Comparison of ENCODE assay signal across 20 cellular contexts in genomic region chr7:111011500-111011899, GRCh38.
DNase-seq lines count a peak whose midpoint lies in the region; ATAC-seq and TF ChIP-seq lines count a peak whose summit lies in the region.
"Had no signal": no experiment of that assay in that cellular context is flagged by ENCODE, and none has a peak within 500 bp of the region (broad histone marks: within the 10 kb centered on the region; RNA-seq: fewer than 3 reads in every experiment).

No MANE protein-coding gene starts in this region.

- POLR2A ChIA-PET in CD4-positive, alpha-beta memory T cell (lab: Charles Lee; ENCODE audit: partially characterized antibody): interaction anchor here (0.8 to 2.5 kb wide), 5 partner anchors 14 to 72 kb away, joined by 3 to 11 read pairs (median 6); no protein-coding TSS in a partner anchor

- H3K27ac Mint-ChIP-seq in CD4-positive, alpha-beta memory T cell: peak overlapping the region; percentile 24 to 91 (median 79)
- peak overlapping the region; percentile 89 for H3K27ac Mint-ChIP-seq in T-helper 1 cell treated with Interleukin-12 subunit alpha and Interleukin-12 subunit beta and Interleukin-4 antibody, amounts not matched to agents 30 μg/mL and 1 μg/mL, for 36 hours

- TF ChIP-seq CTCF in brain microvascular endothelial cell (IDR thresholded peaks at IDR 0.05; ENCODE audit: low read depth, low read length, missing control alignments): no peak

- H3K4me3 Mint-ChIP-seq in CD4-positive, alpha-beta memory T cell: peak overlapping the region; percentile 12 to 76 (median 48)
- H3K4me3 Mint-ChIP-seq in T-helper 1 cell treated with Interleukin-12 subunit alpha and Interleukin-12 subunit beta and Interleukin-4 antibody, amounts not matched to agents 30 μg/mL and 1 μg/mL, for 36 hours: peak overlapping the region; percentile 78

- H3K27me3 ChIP-seq in CD4-positive, alpha-beta memory T cell (ENCODE audit: insufficient read depth, low read length): no peaks in the 10 kb centered on the region
- H3K27me3 ChIP-seq in brain microvascular endothelial cell (replicated peaks): no peaks in the 10 kb centered on the region
- H3K27me3 ChIP-seq: transverse colon had no signal

- no peaks in the 10 kb centered on the region for H3K9me3 Mint-ChIP-seq in CD4-positive, alpha-beta memory T cell
- H3K9me3 Mint-ChIP-seq in T-helper 1 cell treated with Interleukin-12 subunit alpha and Interleukin-12 subunit beta and Interleukin-4 antibody, amounts not matched to agents 30 μg/mL and 1 μg/mL, for 36 hours: no peaks in the 10 kb centered on the region

- no peaks in the 10 kb centered on the region for H3K9me3 ChIP-seq in CD4-positive, alpha-beta memory T cell (ENCODE audit: control insufficient read depth in 1 of 2, low read length in 2 of 2)
- H3K9me3 ChIP-seq: transverse colon had no signal

- DNase-seq in activated CD4-positive, CD25-positive, alpha-beta regulatory T cell (lab: John Stamatoyannopoulos, UW): no peak
- DNase-seq in CD4-positive, alpha-beta memory T cell: no peak
- DNase-seq in brain microvascular endothelial cell (peak; percentile 16), AG20443 (ENCODE audit: low spot score) (no peak)
- DNase-seq: activated CD8-positive, alpha-beta memory T cell treated with anti-CD3 and anti-CD28 coated beads for 24 hours; C1 segment of cervical spinal cord; DMS79 treated with DMSO at 0.1 percent for 48 hours; GOT3; NCI-H1092 treated with DMSO at 0.1 percent for 48 hours; NCI-H748 treated with DMSO at 0.1 percent for 48 hours; nucleus accumbens; transverse colon had no signal

- ATAC-seq in activated CD4-positive, CD25-positive, alpha-beta regulatory T cell treated with anti-CD3 and anti-CD28 coated beads, Interleukin-2, amount 50 U/mL, for 24 hours: peak; percentile 63 to 67
- ATAC-seq in HG03095 (IDR thresholded peaks at IDR 0.05; ENCODE audit: unreplicated experiment): no peak
- no peak for ATAC-seq in GM19467 (IDR thresholded peaks at IDR 0.05; ENCODE audit: unreplicated experiment)
- ATAC-seq: K562, Panc1 had no signal

- no peaks in the 10 kb centered on the region for H3K36me3 ChIP-seq in CD4-positive, alpha-beta memory T cell (ENCODE audit: insufficient read depth, low read length)
- no peaks in the 10 kb centered on the region for H3K36me3 ChIP-seq in brain microvascular endothelial cell (replicated peaks)
- H3K36me3 ChIP-seq: transverse colon had no signal

- no peak overlapping the region for H3K4me3 ChIP-seq in CD4-positive, alpha-beta memory T cell (ENCODE audit: low read length in 2 of 2)
- H3K4me3 ChIP-seq in brain microvascular endothelial cell (ENCODE audit: low read depth, low read length): no peak overlapping the region
- H3K4me3 ChIP-seq: K562, SK-N-MC, transverse colon had no signal

- in situ Hi-C loops in brain microvascular endothelial cell (cut with HindIII; ENCODE audit: low pct_ligation_motif_present, low sequenced_read_pairs): no loop called here

- no peaks in the 10 kb centered on the region for H3K36me3 Mint-ChIP-seq in CD4-positive, alpha-beta memory T cell
- no peaks in the 10 kb centered on the region for H3K36me3 Mint-ChIP-seq in T-helper 1 cell treated with Interleukin-12 subunit alpha and Interleukin-12 subunit beta and Interleukin-4 antibody, amounts not matched to agents 30 μg/mL and 1 μg/mL, for 36 hours (ENCODE audit: low read depth)

- CTCF ChIA-PET in CD4-positive, alpha-beta memory T cell (lab: Charles Lee; ENCODE audit: partially characterized antibody): interaction anchor here (0.8 to 3.1 kb wide), 2 partner anchors 13 to 34 kb away, joined by 3 to 7 read pairs; no protein-coding TSS in a partner anchor

- H3K4me1 ChIP-seq in CD4-positive, alpha-beta memory T cell (ENCODE audit: insufficient read depth, low read length): peaks cover 62% of the 10 kb centered on the region
- H3K4me1 ChIP-seq: transverse colon had no signal

- intact Hi-C loops in CD4-positive, alpha-beta memory T cell (cut with micrococcal nuclease): loop anchor here (5.0 kb wide), 1 partner anchor 34 kb away; no protein-coding TSS in a partner anchor

- H3K4me1 Mint-ChIP-seq in CD4-positive, alpha-beta memory T cell: peaks cover 34 to 56% (median 47%) of the 10 kb centered on the region in 4 donors
- peaks cover 51% of the 10 kb centered on the region for H3K4me1 Mint-ChIP-seq in T-helper 1 cell treated with Interleukin-12 subunit alpha and Interleukin-12 subunit beta and Interleukin-4 antibody, amounts not matched to agents 30 μg/mL and 1 μg/mL, for 36 hours (ENCODE audit: low read depth)

- peak overlapping the region; percentile 33 for H3K27ac ChIP-seq in CD4-positive, alpha-beta memory T cell (ENCODE audit: low read depth, low read length)
- H3K27ac ChIP-seq in brain microvascular endothelial cell: no peak overlapping the region
- H3K27ac ChIP-seq: 22Rv1, SK-N-MC, transverse colon had no signal

- H3K27me3 Mint-ChIP-seq in CD4-positive, alpha-beta memory T cell: no peaks in the 10 kb centered on the region
- H3K27me3 Mint-ChIP-seq in T-helper 1 cell treated with Interleukin-12 subunit alpha and Interleukin-12 subunit beta and Interleukin-4 antibody, amounts not matched to agents 30 μg/mL and 1 μg/mL, for 36 hours (ENCODE audit: low read depth): no peaks in the 10 kb centered on the region

Comparison
In these comparisons a context has a peak if more than half of its experiments do, and no peak if none do; other contexts are left out.
1. ATAC-seq: peak in activated CD4-positive, CD25-positive, alpha-beta regulatory T cell treated with anti-CD3 and anti-CD28 coated beads, Interleukin-2, amount 50 U/mL, for 24 hours (2 of 2); none in HG03095 (single experiment) and GM19467 (single experiment).